11 cellular contexts compared by ENCODE assay signal in genomic region chr21:45365186-45365607, GRCh38. TPM values are rescaled to one million over a fixed set of nuclear protein-coding genes. Genes with fewer than 3 reads are reported as not detected.
DNase-seq lines count a peak whose midpoint lies in the region; ATAC-seq, FAIRE-seq and TF ChIP-seq lines count a peak whose summit lies in the region.
"Had no signal": no experiment of that assay in that cellular context is flagged by ENCODE, and none has a peak within 500 bp of the region (broad histone marks: within the 10 kb centered on the region; RNA-seq: fewer than 3 reads in every experiment).

No MANE protein-coding gene starts in this region.

- no peaks in the 10 kb centered on the region for H3K27me3 ChIP-seq in SJSA1 (replicated peaks)
- H3K27me3 ChIP-seq in trophoblast cell (ENCODE audit: insufficient read depth, low read length): no peaks in the 10 kb centered on the region

- no peak overlapping the region for H3K23ac ChIP-seq in trophoblast cell (ENCODE audit: low read length)

- WGBS in A549 (ENCODE audit: missing lambda C conversion rate): 93% methylated on average over 3 of the region's 25 CpGs
- no CpG with 5 or more reads among the region's 25 CpGs for WGBS in trophoblast cell (ENCODE audit: extremely low coverage, insufficient coverage, insufficient read length)

- peaks cover 6% of the 10 kb centered on the region for H3K79me2 ChIP-seq in trophoblast cell (ENCODE audit: control insufficient read depth, insufficient read depth, low read length, poor library complexity)

- no peak for TF ChIP-seq RAD21 in A549 (conservative IDR thresholded peaks at IDR 0.05 in 1 of 2, IDR thresholded peaks at IDR 0.05 in 1 of 2)

- H3K14ac ChIP-seq in trophoblast cell (ENCODE audit: low read length): peak overlapping the region; percentile 71

- H2AK5ac ChIP-seq in trophoblast cell (ENCODE audit: low read length): peak overlapping the region; percentile 59

- H3K9me3 ChIP-seq in A549 (no peaks in the 10 kb centered on the region), SJSA1 (replicated peaks) (no peaks in the 10 kb centered on the region), trophoblast cell (ENCODE audit: insufficient read depth, low read depth, low read length) (no peaks in the 10 kb centered on the region)

- H3K4ac ChIP-seq in trophoblast cell (ENCODE audit: low read depth, low read length): peak overlapping the region; percentile 63

- peak overlapping the region; percentile 61 for H4K8ac ChIP-seq in trophoblast cell (ENCODE audit: low read depth, low read length)

- peak overlapping the region; percentile 43 for H3K18ac ChIP-seq in trophoblast cell (ENCODE audit: low read length)

- CTCF ChIA-PET in A549 (lab: Yijun Ruan, JAX): interaction anchor here (1.2 to 3.2 kb wide), 2 partner anchors 42 to 456 kb away, joined by 4 to 8 read pairs; no protein-coding TSS in a partner anchor

- peak overlapping the region; percentile 93 for H2BK5ac ChIP-seq in trophoblast cell (ENCODE audit: low read depth, low read length, poor library complexity)

- H3K4me2 ChIP-seq in A549 (peak overlapping the region; percentile 75), trophoblast cell (ENCODE audit: low read length) (no peak overlapping the region)

- H3K9ac ChIP-seq in trophoblast cell (ENCODE audit: low read length): no peak overlapping the region

- peaks cover 63% of the 10 kb centered on the region for H3K79me1 ChIP-seq in trophoblast cell (ENCODE audit: low read length)

- ATAC-seq in A549: no peak
- peak in 1 of 2 donors; percentile 13 for ATAC-seq in left cardiac atrium
- no peak for ATAC-seq in GM19397 (IDR thresholded peaks at IDR 0.05; ENCODE audit: unreplicated experiment)
- ATAC-seq: natural killer cell had no signal

- H4K91ac ChIP-seq in trophoblast cell (ENCODE audit: low read depth, low read length): peak overlapping the region; percentile 95

- no peak for FAIRE-seq in A549 (lab: Jason Lieb, UNC)
- FAIRE-seq: A204.1 had no signal

- POLR2A ChIA-PET in A549 (lab: Yijun Ruan, JAX): no interaction called here

- H3K4me3 ChIP-seq in A549 (no peak overlapping the region), SJSA1 (no peak overlapping the region), trophoblast cell (ENCODE audit: low read depth, low read length) (no peak overlapping the region)

- H2BK120ac ChIP-seq in trophoblast cell (ENCODE audit: insufficient read depth, low read length, poor library complexity): peak overlapping the region; percentile 79

- no peak for TF ChIP-seq CTCF in A549 (IDR thresholded peaks at IDR 0.05)

- peak overlapping the region; percentile 98 to 99 for H3K27ac ChIP-seq in A549
- peak overlapping the region; percentile 99 for H3K27ac ChIP-seq in SJSA1
- peak overlapping the region; percentile 89 for H3K27ac ChIP-seq in trophoblast cell (ENCODE audit: low read depth, low read length)

- no peak for TF ChIP-seq EP300 in A549 (IDR thresholded peaks at IDR 0.05)

- no peak overlapping the region for H4K12ac ChIP-seq in trophoblast cell (ENCODE audit: low read depth, low read length)

- DNase-seq in A549 (ENCODE audit: low read depth in 1 of 2, low spot score in 1 of 2) (no peak), SJSA1 (ENCODE audit: low read depth in 1 of 2, low spot score in 2 of 2) (no peak), left cardiac atrium (peak; percentile 55), trophoblast cell (no peak), NCI-H510A treated with DMSO at 0.1 percent for 48 hours (lab: John Stamatoyannopoulos, UW) (no peak), nucleus accumbens (lab: John Stamatoyannopoulos, UW) (no peak), NCI-H2227 (lab: John Stamatoyannopoulos, UW; ENCODE audit: unreplicated experiment) (no peak)
- DNase-seq: DMS 273 treated with DMSO at 0.1 percent for 48 hours, natural killer cell had no signal

- intact Hi-C loops in left cardiac atrium (cut with DNase I): no loop called here

- peak overlapping the region; percentile 12 for H2AFZ ChIP-seq in trophoblast cell (ENCODE audit: insufficient read depth, low read length, poor library complexity)

- H3K4me1 ChIP-seq in A549: peaks cover 67% of the 10 kb centered on the region
- peaks cover 64% of the 10 kb centered on the region for H3K4me1 ChIP-seq in SJSA1 (replicated peaks)
- H3K4me1 ChIP-seq in trophoblast cell (ENCODE audit: control insufficient read depth in 1 of 2, insufficient read depth in 2 of 2, low read length in 2 of 2): peaks cover 53 to 54% of the 10 kb centered on the region in 2 experiments

- H2BK12ac ChIP-seq in trophoblast cell (ENCODE audit: low read length): peak overlapping the region; percentile 85

- TF ChIP-seq POLR2A in A549 (IDR thresholded peaks at IDR 0.05; ENCODE audit: low read length): no peak

- H3K36me3 ChIP-seq in SJSA1: no peaks in the 10 kb centered on the region
- H3K36me3 ChIP-seq in trophoblast cell (ENCODE audit: control insufficient read depth in 1 of 2, insufficient read depth in 2 of 2, low read length in 2 of 2): no peaks in the 10 kb centered on the region

TF ChIP-seq in A549, 52 proteins besides CTCF, POLR2A, EP300 and RAD21:
- TF ChIP-seq HMGXB4 (CRISPR knock-in tag; IDR thresholded peaks at IDR 0.05; ENCODE audit: borderline replicate concordance) (no peak), ZFP36 (IDR thresholded peaks at IDR 0.05; ENCODE audit: borderline replicate concordance, partially characterized antibody) (no peak), RFX5 (IDR thresholded peaks at IDR 0.05) (no peak), JUN (IDR thresholded peaks at IDR 0.05) (no peak), FOSB (CRISPR knock-in tag; IDR thresholded peaks at IDR 0.05) (no peak), CEBPB (IDR thresholded peaks at IDR 0.05) (no peak), SMC3 (IDR thresholded peaks at IDR 0.05) (no peak), PBX3 (IDR thresholded peaks at IDR 0.05) (no peak), ATOH8 (CRISPR knock-in tag; IDR thresholded peaks at IDR 0.05; ENCODE audit: low read depth) (no peak), CBX2 (IDR thresholded peaks at IDR 0.05; ENCODE audit: borderline replicate concordance, low read depth) (no peak), HOXB5 (CRISPR knock-in tag; IDR thresholded peaks at IDR 0.05) (no peak)

RNA-seq across cellular contexts. Expression of gene COL18A1, which starts 39.8 kb away (rescaled TPM):
- polyA plus RNA-seq in A549 (2011; rRNA removed): 17.3 and 19.0 TPM in 2 replicates
- polyA plus RNA-seq in A549 (2012; cell fraction: cytosol; rRNA removed): 47.3 and 74.4 TPM in 2 replicates
- polyA plus RNA-seq in A549 (2012; cell fraction: nucleus; rRNA removed): 362 and 470 TPM in 2 replicates
- polyA plus RNA-seq in A549 (2017; fragmentation: RNase III; extraction: RNeasy Plus Mini Kit Qiagen cat#74134 plus additional on column Dnase treatment): 76.7 to 89.7 TPM (median 88.4 TPM) in 3 replicates
- 8.7 and 14.0 TPM in 2 replicates for polyA minus RNA-seq in A549 (2011; rRNA and poly(A)+ RNA removed)
- 55.9 TPM in 2 replicates for total RNA-seq in SJSA1 (2014; rRNA removed; shearing (Covaris generic))
- 100 to 1,000 TPM in 1 of 2 donors, 10 to 100 TPM in 1; 53.4 to 104 TPM for total RNA-seq in left cardiac atrium
- 174 and 188 TPM in 2 replicates for polyA plus RNA-seq in trophoblast cell (2013)
